Comparison of ENCODE assay signal across 1 cellular context in the genomic region with DNA sequence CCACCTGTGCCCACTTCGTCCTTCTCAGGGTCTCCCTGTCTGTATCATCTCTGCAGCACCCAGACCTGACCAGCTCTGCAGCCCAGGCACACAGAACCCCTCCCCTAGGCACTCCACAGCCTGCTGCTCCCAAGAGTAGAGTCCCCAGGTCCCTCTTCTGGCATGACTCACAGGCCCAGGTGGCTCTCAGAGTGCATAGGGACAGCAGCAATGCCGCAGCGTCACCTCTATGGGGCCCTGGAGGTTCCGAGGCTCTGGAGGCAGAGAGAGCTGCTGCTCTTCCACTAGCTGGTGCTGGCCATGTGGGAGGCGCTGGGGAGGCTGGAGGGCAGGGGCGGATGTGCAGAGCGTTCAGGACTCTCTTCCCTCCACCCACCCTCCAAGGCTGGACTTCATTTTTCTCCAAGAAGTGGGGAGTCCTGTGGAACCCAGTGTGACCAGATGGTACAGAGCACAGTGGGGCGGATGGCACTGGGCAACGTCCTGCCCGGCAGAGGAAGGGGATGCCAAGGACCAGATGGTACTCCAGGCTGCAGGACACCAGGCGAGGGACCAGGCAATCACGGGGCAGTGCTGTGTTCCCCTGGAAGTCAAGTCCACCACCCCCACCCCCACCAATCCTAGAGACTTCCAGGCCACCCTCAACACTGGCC.
TF ChIP-seq lines count a peak whose summit lies in the region.

No MANE protein-coding gene starts in this region.

TF ChIP-seq in GM23338, 12 proteins besides CTCF, POLR2A, EP300 and RAD21 (continued from another document):
- TF ChIP-seq, protein P1, sequence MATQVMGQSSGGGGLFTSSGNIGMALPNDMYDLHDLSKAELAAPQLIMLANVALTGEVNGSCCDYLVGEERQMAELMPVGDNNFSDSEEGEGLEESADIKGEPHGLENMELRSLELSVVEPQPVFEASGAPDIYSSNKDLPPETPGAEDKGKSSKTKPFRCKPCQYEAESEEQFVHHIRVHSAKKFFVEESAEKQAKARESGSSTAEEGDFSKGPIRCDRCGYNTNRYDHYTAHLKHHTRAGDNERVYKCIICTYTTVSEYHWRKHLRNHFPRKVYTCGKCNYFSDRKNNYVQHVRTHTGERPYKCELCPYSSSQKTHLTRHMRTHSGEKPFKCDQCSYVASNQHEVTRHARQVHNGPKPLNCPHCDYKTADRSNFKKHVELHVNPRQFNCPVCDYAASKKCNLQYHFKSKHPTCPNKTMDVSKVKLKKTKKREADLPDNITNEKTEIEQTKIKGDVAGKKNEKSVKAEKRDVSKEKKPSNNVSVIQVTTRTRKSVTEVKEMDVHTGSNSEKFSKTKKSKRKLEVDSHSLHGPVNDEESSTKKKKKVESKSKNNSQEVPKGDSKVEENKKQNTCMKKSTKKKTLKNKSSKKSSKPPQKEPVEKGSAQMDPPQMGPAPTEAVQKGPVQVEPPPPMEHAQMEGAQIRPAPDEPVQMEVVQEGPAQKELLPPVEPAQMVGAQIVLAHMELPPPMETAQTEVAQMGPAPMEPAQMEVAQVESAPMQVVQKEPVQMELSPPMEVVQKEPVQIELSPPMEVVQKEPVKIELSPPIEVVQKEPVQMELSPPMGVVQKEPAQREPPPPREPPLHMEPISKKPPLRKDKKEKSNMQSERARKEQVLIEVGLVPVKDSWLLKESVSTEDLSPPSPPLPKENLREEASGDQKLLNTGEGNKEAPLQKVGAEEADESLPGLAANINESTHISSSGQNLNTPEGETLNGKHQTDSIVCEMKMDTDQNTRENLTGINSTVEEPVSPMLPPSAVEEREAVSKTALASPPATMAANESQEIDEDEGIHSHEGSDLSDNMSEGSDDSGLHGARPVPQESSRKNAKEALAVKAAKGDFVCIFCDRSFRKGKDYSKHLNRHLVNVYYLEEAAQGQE (IDR thresholded peaks at IDR 0.05; ENCODE audit: unreplicated experiment): no peak
- no peak for TF ChIP-seq NANOG (IDR thresholded peaks at IDR 0.05; ENCODE audit: borderline replicate concordance)
- TF ChIP-seq, protein P2, sequence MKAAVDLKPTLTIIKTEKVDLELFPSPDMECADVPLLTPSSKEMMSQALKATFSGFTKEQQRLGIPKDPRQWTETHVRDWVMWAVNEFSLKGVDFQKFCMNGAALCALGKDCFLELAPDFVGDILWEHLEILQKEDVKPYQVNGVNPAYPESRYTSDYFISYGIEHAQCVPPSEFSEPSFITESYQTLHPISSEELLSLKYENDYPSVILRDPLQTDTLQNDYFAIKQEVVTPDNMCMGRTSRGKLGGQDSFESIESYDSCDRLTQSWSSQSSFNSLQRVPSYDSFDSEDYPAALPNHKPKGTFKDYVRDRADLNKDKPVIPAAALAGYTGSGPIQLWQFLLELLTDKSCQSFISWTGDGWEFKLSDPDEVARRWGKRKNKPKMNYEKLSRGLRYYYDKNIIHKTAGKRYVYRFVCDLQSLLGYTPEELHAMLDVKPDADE (IDR thresholded peaks at IDR 0.05): no peak
- TF ChIP-seq JUNB (IDR thresholded peaks at IDR 0.05; ENCODE audit: unreplicated experiment): no peak
- TF ChIP-seq ZNF331 (CRISPR knock-in tag; IDR thresholded peaks at IDR 0.05; ENCODE audit: low read depth): no peak
- TF ChIP-seq CREB1 (CRISPR knock-in tag; IDR thresholded peaks at IDR 0.05; ENCODE audit: low read depth): no peak
